ENCODE assay signal across 25 cellular contexts in the genomic region with DNA sequence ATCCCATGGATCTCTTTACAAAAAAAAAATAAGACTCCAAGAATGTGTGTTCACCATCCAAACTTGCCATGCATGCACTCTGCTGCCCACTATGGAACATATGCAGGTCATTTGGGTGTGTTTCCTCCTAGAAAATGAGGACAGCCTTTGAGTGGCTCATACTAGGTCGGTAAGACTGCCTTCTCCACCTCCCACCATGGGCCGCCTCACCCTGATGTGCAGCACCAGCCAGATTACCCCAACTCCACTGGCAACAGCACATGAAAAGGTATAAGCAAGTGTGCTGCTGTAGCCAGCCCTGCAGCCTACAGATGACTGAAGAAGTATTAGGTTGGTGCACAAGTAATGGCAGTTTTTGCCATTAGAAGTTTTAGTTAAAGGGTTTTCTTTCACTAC.
DNase-seq lines count a peak whose midpoint lies in the region; ATAC-seq and TF ChIP-seq lines count a peak whose summit lies in the region.
"Had no signal": no experiment of that assay in that cellular context is flagged by ENCODE, and none has a peak within 500 bp of the region (broad histone marks: within the 10 kb centered on the region; RNA-seq: fewer than 3 reads in every experiment).

No MANE protein-coding gene starts in this region.

- H2BK12ac ChIP-seq in neuronal stem cell (ENCODE audit: low read length): no peak overlapping the region

- peak; percentile 26 for DNase-seq in natural killer cell treated with Interleukin-12 subunit alpha and Interleukin-12 subunit beta and Interleukin-15 and Interleukin-18, amount 100 ng/mL, for 72 hours (ENCODE audit: low spot score)
- DNase-seq in natural killer cell (no peak), endodermal cell (peak; percentile 65), neuronal stem cell (ENCODE audit: low spot score) (no peak), Calu3 (no peak), GM13977 (ENCODE audit: low spot score) (no peak), NOMO-1 treated with DMSO at 0.1 percent for 48 hours (lab: John Stamatoyannopoulos, UW; ENCODE audit: unreplicated experiment) (no peak)
- DNase-seq: activated CD4-positive, CD25-positive, alpha-beta regulatory T cell treated with anti-CD3 and anti-CD28 coated beads, Interleukin-2, amount 50 U/mL, for 72 hours; activated CD8-positive, alpha-beta T cell treated with anti-CD3 and anti-CD28 coated beads for 36 hours; activated naive CD4-positive, alpha-beta T cell treated with anti-CD3 and anti-CD28 coated beads, Interleukin-2, amount 50 U/mL, for 16 hours; caudate nucleus; hippocampal formation; KG1; MG63; NCI-H1105 treated with DMSO at 0.1 percent for 48 hours; NCI-H2029; NCI-H748 treated with DMSO at 0.1 percent for 48 hours; SK-N-SH; stimulated activated naive CD8-positive, alpha-beta T cell treated with anti-CD3 and anti-CD28 coated beads, Interleukin-15, Interleukin-2, amounts not matched to agents 100 U/mL and 50 U/mL, for 24 hours had no signal

- no peak overlapping the region for H3K27ac Mint-ChIP-seq in natural killer cell treated with Interleukin-12 subunit alpha and Interleukin-12 subunit beta and Interleukin-15 and Interleukin-18, amount 100 ng/mL, for 72 hours
- H3K27ac Mint-ChIP-seq in natural killer cell (no peak overlapping the region), endodermal cell (peak overlapping the region; percentile 86), Calu3 (ENCODE audit: unreplicated experiment) (no peak overlapping the region)
- H3K27ac Mint-ChIP-seq: activated CD8-positive, alpha-beta T cell treated with anti-CD3 and anti-CD28 coated beads for 36 hours; activated T-helper 17 cell treated with anti-CD3 and anti-CD28 coated beads, Interleukin-2, amount 50 U/mL, for 72 hours; T-helper 1 cell treated with Interleukin-12 subunit alpha and Interleukin-12 subunit beta and Interleukin-4 antibody, amounts not matched to agents 30 μg/mL and 1 μg/mL, for 36 hours had no signal

- H3K4me3 Mint-ChIP-seq in natural killer cell treated with Interleukin-12 subunit alpha and Interleukin-12 subunit beta and Interleukin-15 and Interleukin-18, amount 100 ng/mL, for 72 hours: no peak overlapping the region
- no peak overlapping the region for H3K4me3 Mint-ChIP-seq in natural killer cell
- no peak overlapping the region for H3K4me3 Mint-ChIP-seq in endodermal cell
- no peak overlapping the region for H3K4me3 Mint-ChIP-seq in Calu3 (ENCODE audit: low read depth, unreplicated experiment)
- H3K4me3 Mint-ChIP-seq: activated CD8-positive, alpha-beta T cell treated with anti-CD3 and anti-CD28 coated beads for 36 hours; activated T-helper 17 cell treated with anti-CD3 and anti-CD28 coated beads, Interleukin-2, amount 50 U/mL, for 72 hours; T-helper 1 cell treated with Interleukin-12 subunit alpha and Interleukin-12 subunit beta and Interleukin-4 antibody, amounts not matched to agents 30 μg/mL and 1 μg/mL, for 36 hours had no signal

- peaks cover 13% of the 10 kb centered on the region for H3K4me1 ChIP-seq in endodermal cell (ENCODE audit: control insufficient read depth, insufficient read depth, low read length)
- peaks cover 9 to 15% of the 10 kb centered on the region in 2 donors for H3K4me1 ChIP-seq in neuronal stem cell (ENCODE audit: control insufficient read depth in 2 of 2, insufficient read depth in 1 of 2, low read depth in 1 of 2, low read length in 2 of 2)
- H3K4me1 ChIP-seq: prostate gland had no signal

- no TSS peak for BruUV-seq in Calu3 (replicated peaks; lab: Mats Ljungman, UMichigan)

- H2AFZ ChIP-seq in neuronal stem cell (ENCODE audit: low read length): no peak overlapping the region

- peak overlapping the region; percentile 78 for H3K18ac ChIP-seq in neuronal stem cell (ENCODE audit: low read length)

- H3K4me3 ChIP-seq in endodermal cell (ENCODE audit: low read length) (no peak overlapping the region), neuronal stem cell (ENCODE audit: low read length in 2 of 2) (no peak overlapping the region)
- H3K4me3 ChIP-seq: MG63, prostate gland, skin epidermis had no signal

- H3K4ac ChIP-seq in neuronal stem cell (ENCODE audit: low read length): no peak overlapping the region

- no peak overlapping the region for H2BK15ac ChIP-seq in neuronal stem cell (ENCODE audit: low read length)

- H3K27ac ChIP-seq in endodermal cell (ENCODE audit: low read depth, low read length) (peak overlapping the region; percentile 34), neuronal stem cell (replicated peaks; ENCODE audit: low read length) (no peak overlapping the region)
- H3K27ac ChIP-seq: prostate gland, skin epidermis had no signal

- no peaks in the 10 kb centered on the region for H3K79me1 ChIP-seq in neuronal stem cell (ENCODE audit: low read depth, low read length)

- no peak overlapping the region for H4K8ac ChIP-seq in neuronal stem cell (ENCODE audit: low read depth, low read length)

- H3K36me3 Mint-ChIP-seq in natural killer cell treated with Interleukin-12 subunit alpha and Interleukin-12 subunit beta and Interleukin-15 and Interleukin-18, amount 100 ng/mL, for 72 hours: no peaks in the 10 kb centered on the region
- H3K36me3 Mint-ChIP-seq in natural killer cell: no peaks in the 10 kb centered on the region
- H3K36me3 Mint-ChIP-seq in endodermal cell (ENCODE audit: low read depth): no peaks in the 10 kb centered on the region
- peaks cover 4% of the 10 kb centered on the region for H3K36me3 Mint-ChIP-seq in Calu3 (ENCODE audit: insufficient read depth, unreplicated experiment)

- no peaks in the 10 kb centered on the region for H3K9me3 ChIP-seq in endodermal cell (ENCODE audit: control insufficient read depth, low read length)
- H3K9me3 ChIP-seq in neuronal stem cell (replicated peaks in 1 of 2; ENCODE audit: control insufficient read depth in 2 of 2, insufficient read depth in 1 of 2, low read depth in 1 of 2, low read length in 2 of 2): peaks cover 0 to 2% of the 10 kb centered on the region in 2 donors
- H3K9me3 ChIP-seq: MG63, prostate gland, SK-N-SH had no signal

- no peak overlapping the region for H2BK5ac ChIP-seq in neuronal stem cell (ENCODE audit: low read length)

- intact Hi-C loops in natural killer cell (cut with micrococcal nuclease): no loop called here
- intact Hi-C loops in Calu3 (cut with micrococcal nuclease; ENCODE audit: unreplicated experiment): no loop called here

- H3K4me2 ChIP-seq in neuronal stem cell (ENCODE audit: insufficient read depth, low read length, poor library complexity, severe bottlenecking): no peak overlapping the region
- H3K4me2 ChIP-seq: SK-N-SH had no signal

- H3K27me3 Mint-ChIP-seq in natural killer cell treated with Interleukin-12 subunit alpha and Interleukin-12 subunit beta and Interleukin-15 and Interleukin-18, amount 100 ng/mL, for 72 hours: no peaks in the 10 kb centered on the region
- H3K27me3 Mint-ChIP-seq in natural killer cell (ENCODE audit: low read depth in 2 of 2) (no peaks in the 10 kb centered on the region), endodermal cell (ENCODE audit: insufficient read depth) (no peaks in the 10 kb centered on the region), Calu3 (ENCODE audit: unreplicated experiment) (no peaks in the 10 kb centered on the region)
- H3K27me3 Mint-ChIP-seq: activated CD8-positive, alpha-beta T cell treated with anti-CD3 and anti-CD28 coated beads for 36 hours; activated T-helper 17 cell treated with anti-CD3 and anti-CD28 coated beads, Interleukin-2, amount 50 U/mL, for 72 hours had no signal

- WGBS in endodermal cell (ENCODE audit: insufficient coverage in 1 of 2, insufficient read length in 1 of 2), 2 experiments: 33 to 74% methylated on average over 1 to 2 of the region's 2 CpGs
- WGBS in neuronal stem cell (ENCODE audit: extremely low coverage in 2 of 2, insufficient read length in 2 of 2, insufficient replicate concordance in 1 of 2), 2 donors: no CpG with 5 or more reads among the region's 2 CpGs

- in situ Hi-C loops in GM13977 (cut with MboI; ENCODE audit: low pct_unique_long_range_greater_than_20kb, low sequenced_read_pairs, unreplicated experiment): no loop called here

- CTCF ChIA-PET in Calu3 (lab: Charles Lee): no interaction called here

- ATAC-seq in natural killer cell treated with Interleukin-12 subunit alpha and Interleukin-12 subunit beta and Interleukin-15 and Interleukin-18, amount 100 ng/mL, for 72 hours: no peak
- ATAC-seq in natural killer cell (no peak), GM21515 (IDR thresholded peaks at IDR 0.05; ENCODE audit: unreplicated experiment) (no peak)
- ATAC-seq: activated CD8-positive, alpha-beta T cell treated with anti-CD3 and anti-CD28 coated beads for 36 hours; activated T-helper 17 cell treated with anti-CD3 and anti-CD28 coated beads, Interleukin-2, amount 50 U/mL, for 72 hours; HCT116; stimulated activated naive CD8-positive, alpha-beta T cell treated with anti-CD3 and anti-CD28 coated beads, Interleukin-15, Interleukin-2, amounts not matched to agents 100 U/mL and 50 U/mL, for 24 hours had no signal

- no peak for TF ChIP-seq CTCF in natural killer cell (IDR thresholded peaks at IDR 0.05)
- no peak for TF ChIP-seq CTCF in endodermal cell (conservative IDR thresholded peaks at IDR 0.05)
- no peak for TF ChIP-seq CTCF in Calu3 (IDR thresholded peaks at IDR 0.05; ENCODE audit: unreplicated experiment)
- no peak for TF ChIP-seq CTCF in GM13977 (IDR thresholded peaks at IDR 0.05; ENCODE audit: extremely low read depth, insufficient read depth, missing control alignments)

- no peak overlapping the region for H3K14ac ChIP-seq in neuronal stem cell (ENCODE audit: low read length)

- no peak overlapping the region for H2AK5ac ChIP-seq in neuronal stem cell (ENCODE audit: low read depth, low read length)

- H3K27me3 ChIP-seq in endodermal cell (ENCODE audit: control insufficient read depth, insufficient read depth, low read length, poor library complexity, severe bottlenecking): no peaks in the 10 kb centered on the region
- H3K27me3 ChIP-seq in neuronal stem cell (ENCODE audit: control insufficient read depth in 3 of 3, insufficient read depth in 3 of 3, low read depth in 1 of 3, low read length in 3 of 3): no peaks in the 10 kb centered on the region
- H3K27me3 ChIP-seq: MG63 had no signal

- H4K91ac ChIP-seq in neuronal stem cell (ENCODE audit: low read depth, low read length, poor library complexity): no peak overlapping the region

- no peaks in the 10 kb centered on the region for H3K9me3 Mint-ChIP-seq in natural killer cell treated with Interleukin-12 subunit alpha and Interleukin-12 subunit beta and Interleukin-15 and Interleukin-18, amount 100 ng/mL, for 72 hours
- no peaks in the 10 kb centered on the region for H3K9me3 Mint-ChIP-seq in natural killer cell
- no peaks in the 10 kb centered on the region for H3K9me3 Mint-ChIP-seq in endodermal cell
- no peaks in the 10 kb centered on the region for H3K9me3 Mint-ChIP-seq in Calu3 (ENCODE audit: low read depth, unreplicated experiment)
- H3K9me3 Mint-ChIP-seq: activated CD8-positive, alpha-beta T cell treated with anti-CD3 and anti-CD28 coated beads for 36 hours; activated T-helper 17 cell treated with anti-CD3 and anti-CD28 coated beads, Interleukin-2, amount 50 U/mL, for 72 hours; T-helper 1 cell treated with Interleukin-12 subunit alpha and Interleukin-12 subunit beta and Interleukin-4 antibody, amounts not matched to agents 30 μg/mL and 1 μg/mL, for 36 hours had no signal

- H3K9ac ChIP-seq in endodermal cell (ENCODE audit: extremely low read depth, low read length, poor library complexity, severe bottlenecking): no peak overlapping the region
- H3K9ac ChIP-seq in neuronal stem cell (ENCODE audit: low read depth, low read length, poor library complexity): no peak overlapping the region
- H3K9ac ChIP-seq: SK-N-SH had no signal

- no peak overlapping the region for H2BK120ac ChIP-seq in neuronal stem cell (ENCODE audit: low read depth, low read length)

- H3K36me3 ChIP-seq in endodermal cell (ENCODE audit: control insufficient read depth, insufficient read depth, low read length) (no peaks in the 10 kb centered on the region), neuronal stem cell (replicated peaks in 1 of 2; ENCODE audit: control insufficient read depth in 2 of 2, insufficient read depth in 2 of 2, low read length in 2 of 2) (peaks cover 0 to 19% of the 10 kb centered on the region in 2 donors)
- H3K36me3 ChIP-seq: prostate gland had no signal

- H3K4me1 Mint-ChIP-seq in natural killer cell treated with Interleukin-12 subunit alpha and Interleukin-12 subunit beta and Interleukin-15 and Interleukin-18, amount 100 ng/mL, for 72 hours (ENCODE audit: low read depth in 2 of 2): peaks cover 0 to 14% of the 10 kb centered on the region in 2 donors
- H3K4me1 Mint-ChIP-seq in natural killer cell (peaks cover 0 to 15% of the 10 kb centered on the region in 2 donors), endodermal cell (peaks cover 19% of the 10 kb centered on the region), Calu3 (ENCODE audit: low read depth, unreplicated experiment) (no peaks in the 10 kb centered on the region)
- H3K4me1 Mint-ChIP-seq: activated T-helper 17 cell treated with anti-CD3 and anti-CD28 coated beads, Interleukin-2, amount 50 U/mL, for 72 hours had no signal

- no peak overlapping the region for H3K23ac ChIP-seq in neuronal stem cell (ENCODE audit: low read depth, low read length, poor library complexity)

Comparison
In these comparisons a context has a peak if more than half of its experiments do, and no peak if none do; other contexts are left out.
1. DNase-seq: peak in natural killer cell treated with Interleukin-12 subunit alpha and Interleukin-12 subunit beta and Interleukin-15 and Interleukin-18, amount 100 ng/mL, for 72 hours (single experiment) and endodermal cell (single experiment); none in natural killer cell (single experiment), neuronal stem cell (single experiment), Calu3 (single experiment), GM13977 (single experiment) and NOMO-1 treated with DMSO at 0.1 percent for 48 hours (single experiment).